ENCODE assay signal across 24 cellular contexts in genomic region chr18:39796413-39796812, GRCh38.
DNase-seq lines count a peak whose midpoint lies in the region; ATAC-seq, FAIRE-seq and TF ChIP-seq lines count a peak whose summit lies in the region.
"Had no signal": no experiment of that assay in that cellular context is flagged by ENCODE, and none has a peak within 500 bp of the region (broad histone marks: within the 10 kb centered on the region; RNA-seq: fewer than 3 reads in every experiment).

No MANE protein-coding gene starts in this region.

- in situ Hi-C loops in K562 (cut with MboI) = no loop called here

- TF ChIP-seq RAD21 in K562 (CRISPR knock-in tag; conservative IDR thresholded peaks at IDR 0.05 in 1 of 2, IDR thresholded peaks at IDR 0.05 in 1 of 2) = no peak

- no peaks in the 10 kb centered on the region for H3K9me3 ChIP-seq in CD4-positive, alpha-beta T cell (ENCODE audit: control insufficient read depth, low read length)
- H3K9me3 ChIP-seq in KOPT-K1 (ENCODE audit: insufficient read depth, low read length, poor library complexity, severe bottlenecking) = peaks cover 6% of the 10 kb centered on the region
- H3K9me3 ChIP-seq in K562 (replicated peaks; ENCODE audit: control insufficient read depth, insufficient read depth, low read depth, low read length) = peaks cover 11% of the 10 kb centered on the region
- H3K9me3 ChIP-seq: ascending aorta, tibial artery had no signal

- H3K9me1 ChIP-seq in K562 (ENCODE audit: control insufficient read depth, insufficient read depth, low read length) = no peaks in the 10 kb centered on the region

- H2AFZ ChIP-seq in K562 (ENCODE audit: low read depth, low read length) = no peak overlapping the region

- WGBS in K562 (ENCODE audit: insufficient coverage, low coverage, missing lambda C conversion rate) = 0% methylated on average over 3 of the region's 3 CpGs

- no peaks in the 10 kb centered on the region for H3K36me3 Mint-ChIP-seq in CD4-positive, alpha-beta T cell (ENCODE audit: low read depth)
- H3K36me3 Mint-ChIP-seq: CD8-positive, alpha-beta T cell; naive thymus-derived CD8-positive, alpha-beta T cell had no signal

- H3K36me3 ChIP-seq in KOPT-K1 (ENCODE audit: insufficient read depth, low read length) (no peaks in the 10 kb centered on the region), K562 (ENCODE audit: control insufficient read depth, insufficient read depth, low read length) (no peaks in the 10 kb centered on the region)
- H3K36me3 ChIP-seq: ascending aorta, heart left ventricle, ovary, tibial artery had no signal

- no peak for FAIRE-seq in K562 (lab: Jason Lieb, UNC)
- FAIRE-seq: islet of Langerhans had no signal

- CTCF ChIA-PET in CD4-positive, alpha-beta T cell (lab: Charles Lee) = no interaction called here
- CTCF ChIA-PET in K562 (lab: Yijun Ruan, JAX; ENCODE audit: low intra/inter-chr PET ratio) = no interaction called here

- H3K27ac ChIP-seq in CD4-positive, alpha-beta T cell (ENCODE audit: low read depth, low read length) = no peak overlapping the region
- peak overlapping the region; percentile 66 for H3K27ac ChIP-seq in KOPT-K1 (ENCODE audit: low read depth, low read length, poor library complexity, severe bottlenecking)
- H3K27ac ChIP-seq in K562 (ENCODE audit: extremely low read depth, low read depth, low read length) = no peak overlapping the region
- H3K27ac ChIP-seq: ascending aorta, heart left ventricle, ovary, tibial artery had no signal

- no peak for TF ChIP-seq EP300 in K562 (IDR thresholded peaks at IDR 0.05; ENCODE audit: low read length)

- no peak for TF ChIP-seq POLR2A in K562 (conservative IDR thresholded peaks at IDR 0.05)

- H3K27me3 ChIP-seq in CD4-positive, alpha-beta T cell (ENCODE audit: control insufficient read depth, insufficient read depth, low read length) = no peaks in the 10 kb centered on the region
- no peaks in the 10 kb centered on the region for H3K27me3 ChIP-seq in K562 (ENCODE audit: control insufficient read depth in 2 of 2, insufficient read depth in 2 of 2, low read length in 2 of 2)
- H3K27me3 ChIP-seq: ascending aorta, ovary, tibial artery had no signal

- no peaks in the 10 kb centered on the region for H4K20me1 ChIP-seq in K562 (replicated peaks; ENCODE audit: control insufficient read depth, insufficient read depth, low read length)

- peak overlapping the region; percentile 13 for H3K4me3 Mint-ChIP-seq in CD4-positive, alpha-beta T cell
- H3K4me3 Mint-ChIP-seq: activated T-cell treated with anti-CD3 and anti-CD28 coated beads, Interleukin-2, amount 50 U/mL, for 72 hours; CD8-positive, alpha-beta T cell; effector memory CD8-positive, alpha-beta T cell; naive thymus-derived CD8-positive, alpha-beta T cell had no signal

- TF ChIP-seq CTCF in CD4-positive, alpha-beta T cell (IDR thresholded peaks at IDR 0.05) = no peak
- no peak for TF ChIP-seq CTCF in K562 (IDR thresholded peaks at IDR 0.05 in 2 of 3, conservative IDR thresholded peaks at IDR 0.05 in 1 of 3; ENCODE audit: insufficient read depth in 2 of 3, low read depth in 1 of 3, low read length in 3 of 3)

- no peak overlapping the region for H3K4me3 ChIP-seq in K562
- H3K4me3 ChIP-seq: ascending aorta, heart left ventricle, lung, ovary, tibial artery had no signal

- H3K9ac ChIP-seq in K562 (ENCODE audit: insufficient read depth in 1 of 2, low read depth in 2 of 2, low read length in 2 of 2) = no peak overlapping the region

- no peaks in the 10 kb centered on the region for H3K4me1 ChIP-seq in K562 (replicated peaks in 1 of 2; ENCODE audit: control insufficient read depth in 2 of 2, insufficient read depth in 2 of 2, low read length in 2 of 2)
- H3K4me1 ChIP-seq: ascending aorta, heart left ventricle, tibial artery had no signal

- H3K79me2 ChIP-seq in K562 (ENCODE audit: control insufficient read depth, insufficient read depth, low read length) = no peaks in the 10 kb centered on the region

- H3K27ac Mint-ChIP-seq in CD4-positive, alpha-beta T cell = no peak overlapping the region
- H3K27ac Mint-ChIP-seq: activated T-cell treated with anti-CD3 and anti-CD28 coated beads, Interleukin-2, amount 50 U/mL, for 72 hours; CD8-positive, alpha-beta T cell; effector memory CD8-positive, alpha-beta T cell; naive thymus-derived CD8-positive, alpha-beta T cell had no signal

- H3K4me2 ChIP-seq in K562 (ENCODE audit: insufficient read depth, low read length) = no peak overlapping the region

- no peak for DNase-seq in CD4-positive, alpha-beta T cell
- DNase-seq in K562 (ENCODE audit: extremely low read depth in 1 of 4, low spot score in 3 of 4) = no peak
- peak; percentile 29 for DNase-seq in kidney tubule cell (ENCODE audit: low spot score)
- no peak for DNase-seq in amniotic stem cell (lab: John Stamatoyannopoulos, UW)
- no peak for DNase-seq in KG1 (lab: John Stamatoyannopoulos, UW)
- DNase-seq in hepatic stellate cell (ENCODE audit: low spot score) = no peak
- DNase-seq: activated naive CD4-positive, alpha-beta T cell treated with anti-CD3 and anti-CD28 coated beads, Interleukin-2, amount 50 U/mL, for 16 hours; activated T-cell treated with anti-CD3 and anti-CD28 coated beads, Interleukin-2, amount 50 U/mL, for 72 hours; CD8-positive, alpha-beta T cell; effector memory CD8-positive, alpha-beta T cell; heart left ventricle; naive thymus-derived CD8-positive, alpha-beta T cell; NCI-H187; NCI-H510A; ovary; stimulated activated naive CD4-positive, alpha-beta T cell; T-helper 2 cell; tibial artery had no signal

- peaks cover 6% of the 10 kb centered on the region for H3K4me1 Mint-ChIP-seq in CD4-positive, alpha-beta T cell (ENCODE audit: low read depth)

- H3K27me3 Mint-ChIP-seq in CD4-positive, alpha-beta T cell = no peaks in the 10 kb centered on the region
- H3K27me3 Mint-ChIP-seq: effector memory CD8-positive, alpha-beta T cell had no signal

- POLR2A ChIA-PET in CD4-positive, alpha-beta T cell (lab: Charles Lee) = no interaction called here
- POLR2A ChIA-PET in K562 (lab: Yijun Ruan, JAX) = interaction anchor here (0.6 kb wide), 2 partner anchors 55 to 486 kb away, joined by 3 read pairs; no protein-coding TSS in a partner anchor

- H3K9me3 Mint-ChIP-seq in CD4-positive, alpha-beta T cell = no peaks in the 10 kb centered on the region
- H3K9me3 Mint-ChIP-seq: CD8-positive, alpha-beta T cell had no signal

- intact Hi-C loops in CD4-positive, alpha-beta T cell (cut with DNase I, micrococcal nuclease) = no loop called here
- intact Hi-C loops in K562 (cut with micrococcal nuclease) = no loop called here

- no TSS peak for BruUV-seq in K562 (replicated peaks; lab: Mats Ljungman, UMichigan)

- ATAC-seq in CD4-positive, alpha-beta T cell (ENCODE audit: poor library complexity) = no peak
- no peak for ATAC-seq in K562
- no peak for ATAC-seq in GM19452 (IDR thresholded peaks at IDR 0.05; ENCODE audit: unreplicated experiment)
- ATAC-seq: activated T-cell treated with anti-CD3 and anti-CD28 coated beads, Interleukin-2, amount 50 U/mL, for 72 hours; CD8-positive, alpha-beta T cell; effector memory CD8-positive, alpha-beta T cell; heart left ventricle; naive thymus-derived CD8-positive, alpha-beta T cell; sciatic nerve had no signal

TF ChIP-seq in K562, 482 proteins besides CTCF, POLR2A, EP300 and RAD21 (continues in another document):
- TF ChIP-seq ARID4B (CRISPR knock-in tag; IDR thresholded peaks at IDR 0.05) = no peak
- TF ChIP-seq, protein P1, sequence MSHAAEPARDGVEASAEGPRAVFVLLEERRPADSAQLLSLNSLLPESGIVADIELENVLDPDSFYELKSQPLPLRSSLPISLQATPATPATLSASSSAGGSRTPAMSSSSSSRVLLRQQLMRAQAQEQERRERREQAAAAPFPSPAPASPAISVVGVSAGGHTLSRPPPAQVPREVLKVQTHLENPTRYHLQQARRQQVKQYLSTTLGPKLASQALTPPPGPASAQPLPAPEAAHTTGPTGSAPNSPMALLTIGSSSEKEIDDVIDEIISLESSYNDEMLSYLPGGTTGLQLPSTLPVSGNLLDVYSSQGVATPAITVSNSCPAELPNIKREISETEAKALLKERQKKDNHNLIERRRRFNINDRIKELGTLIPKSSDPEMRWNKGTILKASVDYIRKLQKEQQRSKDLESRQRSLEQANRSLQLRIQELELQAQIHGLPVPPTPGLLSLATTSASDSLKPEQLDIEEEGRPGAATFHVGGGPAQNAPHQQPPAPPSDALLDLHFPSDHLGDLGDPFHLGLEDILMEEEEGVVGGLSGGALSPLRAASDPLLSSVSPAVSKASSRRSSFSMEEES (CRISPR knock-in tag; IDR thresholded peaks at IDR 0.05) = peak; percentile 72
